20 cellular contexts compared by ENCODE assay signal in the genomic region with DNA sequence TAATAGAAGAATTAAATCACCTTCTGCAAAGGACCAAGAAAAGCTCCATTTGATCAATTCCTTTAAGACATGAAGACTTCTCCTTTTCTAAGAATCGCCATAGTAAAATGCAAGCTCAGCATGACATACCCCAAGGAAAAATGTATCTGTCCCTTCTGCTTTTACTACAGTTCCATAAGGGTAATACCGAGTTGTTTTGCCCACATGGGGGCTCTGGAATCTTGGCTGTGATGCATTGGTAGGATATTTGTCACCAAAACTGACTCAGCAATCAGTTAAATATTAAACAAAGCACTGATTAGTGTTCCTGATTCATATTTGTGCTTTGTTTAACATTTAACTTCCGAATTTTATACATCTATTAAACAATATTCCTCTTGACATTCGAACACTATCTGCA. TPM values are rescaled to one million over a fixed set of nuclear protein-coding genes. Genes with fewer than 3 reads are reported as not detected.
DNase-seq lines count a peak whose midpoint lies in the region; ATAC-seq, FAIRE-seq and TF ChIP-seq lines count a peak whose summit lies in the region.
"Had no signal": no experiment of that assay in that cellular context is flagged by ENCODE, and none has a peak within 500 bp of the region (broad histone marks: within the 10 kb centered on the region; RNA-seq: fewer than 3 reads in every experiment).

No MANE protein-coding gene starts in this region.

- H2AFZ ChIP-seq in IMR-90 (replicated peaks; ENCODE audit: low read length, poor library complexity), result no peak overlapping the region
- no peak overlapping the region for H2AFZ ChIP-seq in astrocyte (ENCODE audit: low read depth, low read length)

- no peak overlapping the region for H3K4me2 ChIP-seq in IMR-90 (ENCODE audit: low read depth, low read length)
- H3K4me2 ChIP-seq in astrocyte (ENCODE audit: low read length), result peak overlapping the region; percentile 34

- H3K27ac ChIP-seq in IMR-90 (ENCODE audit: insufficient read depth, low read length), result no peak overlapping the region
- no peak overlapping the region for H3K27ac ChIP-seq in astrocyte (ENCODE audit: low read depth, low read length)
- H3K27ac ChIP-seq in gastroesophageal sphincter, result no peak overlapping the region
- H3K27ac ChIP-seq in dorsolateral prefrontal cortex, result no peak overlapping the region
- H3K27ac ChIP-seq: epithelial cell of prostate had no signal

- no peak overlapping the region for H4K8ac ChIP-seq in IMR-90 (ENCODE audit: low read depth in 2 of 2, low read length in 2 of 2)

- H3K27ac Mint-ChIP-seq in astrocyte (ENCODE audit: unreplicated experiment), result peak overlapping the region; percentile 66
- H3K27ac Mint-ChIP-seq: activated CD8-positive, alpha-beta memory T cell treated with anti-CD3 and anti-CD28 coated beads, Interleukin-2, amount 10 ng/mL, durations not matched to agents 7 days and 5 days; activated naive CD4-positive, alpha-beta T cell treated with anti-CD3 and anti-CD28 coated beads, Interleukin-2, amount 10 ng/mL, durations not matched to agents 7 days and 5 days; stimulated activated naive B cell treated with anti-CD40 and anti-IgM and Interleukin-4, amounts not matched to agents 10 μg/mL and 1 μg/mL and 100 μg/mL, for 72 hours had no signal

- no peak overlapping the region for H2BK5ac ChIP-seq in IMR-90 (ENCODE audit: low read depth, low read length, poor library complexity, severe bottlenecking)

- POLR2A ChIA-PET in IMR-90 (lab: Charles Lee; ENCODE audit: unreplicated experiment), result no interaction called here

- H3K4me1 Mint-ChIP-seq in astrocyte (ENCODE audit: low read depth, unreplicated experiment), result peaks cover 41% of the 10 kb centered on the region
- H3K4me1 Mint-ChIP-seq: activated CD8-positive, alpha-beta memory T cell treated with anti-CD3 and anti-CD28 coated beads, Interleukin-2, amount 10 ng/mL, durations not matched to agents 7 days and 5 days; activated naive CD4-positive, alpha-beta T cell treated with anti-CD3 and anti-CD28 coated beads, Interleukin-2, amount 10 ng/mL, durations not matched to agents 7 days and 5 days; central memory CD8-positive, alpha-beta T cell had no signal

- no peaks in the 10 kb centered on the region for H3K9me1 ChIP-seq in IMR-90 (ENCODE audit: insufficient read depth, low read length)

- in situ Hi-C loops in ACHN (cut with HindIII; ENCODE audit: low pct_ligation_motif_present, low pct_unique_long_range_greater_than_20kb, low sequenced_read_pairs), result no loop called here
- in situ Hi-C loops in IMR-90 (cut with MboI; ENCODE audit: low sequenced_read_pairs), result no loop called here

- TF ChIP-seq RAD21 in IMR-90 (IDR thresholded peaks at IDR 0.05; ENCODE audit: low read length), result no peak

- no peak overlapping the region for H3K23ac ChIP-seq in IMR-90 (ENCODE audit: low read depth, low read length)

- peak; percentile 43 for FAIRE-seq in astrocyte (lab: Jason Lieb, UNC)
- FAIRE-seq: GM12891 had no signal

- no peak overlapping the region for H2BK15ac ChIP-seq in IMR-90 (ENCODE audit: low read depth, low read length)

- peak; percentile 94 for DNase-seq in ACHN
- DNase-seq in IMR-90, result peak; percentile 21
- no peak for DNase-seq in astrocyte (ENCODE audit: low read depth)
- peak; percentile 95 for DNase-seq in kidney tubule cell (ENCODE audit: low spot score)
- no peak for DNase-seq in dorsolateral prefrontal cortex
- DNase-seq in NCI-H1417 (lab: John Stamatoyannopoulos, UW), result no peak
- DNase-seq: activated CD8-positive, alpha-beta memory T cell treated with anti-CD3 and anti-CD28 coated beads, Interleukin-2, amount 10 ng/mL, durations not matched to agents 7 days and 5 days; activated naive CD4-positive, alpha-beta T cell treated with anti-CD3 and anti-CD28 coated beads, Interleukin-2, amount 10 ng/mL, durations not matched to agents 7 days and 5 days; DMS79; midbrain; NCI-H1092 treated with DMSO at 0.1 percent for 48 hours; NCI-H82; stimulated activated CD4-positive, alpha-beta T cell treated with anti-CD3 and anti-CD28 coated beads, Interleukin-4, amount 100 ng/mL, for 4 hours; stimulated activated naive B cell treated with anti-CD40 and anti-IgM and Interleukin-4, amounts not matched to agents 10 μg/mL and 1 μg/mL and 100 μg/mL, for 72 hours had no signal

- H3K18ac ChIP-seq in IMR-90 (ENCODE audit: low read depth, low read length), result no peak overlapping the region

- no TSS peak for BruUV-seq in IMR-90 (replicated peaks; lab: Mats Ljungman, UMichigan)

- H2AK9ac ChIP-seq in IMR-90 (replicated peaks; ENCODE audit: low read depth, low read length, poor library complexity), result no peak overlapping the region

- WGBS in IMR-90 (ENCODE audit: extremely low coverage in 2 of 2, insufficient read length in 1 of 2), 2 experiments, result 100% methylated on average over 1 of the region's 4 CpGs; no CpG with 5 or more reads in 1 of the 2 experiments
- 57 to 74% methylated on average over 4 of the region's 4 CpGs for WGBS in gastroesophageal sphincter (ENCODE audit: low coverage in 1 of 2), 2 donors

- ATAC-seq in IMR-90 (ENCODE audit: low read depth) (no peak), gastroesophageal sphincter (no peak), GM21515 (IDR thresholded peaks at IDR 0.05; ENCODE audit: unreplicated experiment) (no peak)
- ATAC-seq: activated CD8-positive, alpha-beta memory T cell treated with anti-CD3 and anti-CD28 coated beads, Interleukin-2, amount 10 ng/mL, durations not matched to agents 7 days and 5 days; stimulated activated naive B cell treated with anti-CD40 and anti-IgM and Interleukin-4, amounts not matched to agents 10 μg/mL and 1 μg/mL and 100 μg/mL, for 72 hours had no signal

- no peak overlapping the region for H3K14ac ChIP-seq in IMR-90 (replicated peaks; ENCODE audit: low read depth, low read length)

- no peaks in the 10 kb centered on the region for H3K79me1 ChIP-seq in IMR-90 (ENCODE audit: low read depth in 1 of 2, low read length in 2 of 2)

- H3K36me3 Mint-ChIP-seq in astrocyte (ENCODE audit: low read depth, unreplicated experiment), result no peaks in the 10 kb centered on the region
- H3K36me3 Mint-ChIP-seq: activated CD8-positive, alpha-beta memory T cell treated with anti-CD3 and anti-CD28 coated beads, Interleukin-2, amount 10 ng/mL, durations not matched to agents 7 days and 5 days; activated naive CD4-positive, alpha-beta T cell treated with anti-CD3 and anti-CD28 coated beads, Interleukin-2, amount 10 ng/mL, durations not matched to agents 7 days and 5 days; stimulated activated naive B cell treated with anti-CD40 and anti-IgM and Interleukin-4, amounts not matched to agents 10 μg/mL and 1 μg/mL and 100 μg/mL, for 72 hours had no signal

- intact Hi-C loops in IMR-90 (cut with micrococcal nuclease), result no loop called here
- intact Hi-C loops in dorsolateral prefrontal cortex (cut with DNase I), result no loop called here

- H3K56ac ChIP-seq in IMR-90 (ENCODE audit: extremely low read depth, insufficient read depth, low read length), result no peak overlapping the region

- H2BK120ac ChIP-seq in IMR-90 (ENCODE audit: low read depth, low read length), result no peak overlapping the region

- H3K36me3 ChIP-seq in IMR-90 (ENCODE audit: control insufficient read depth, insufficient read depth, low read length) (no peaks in the 10 kb centered on the region), astrocyte (ENCODE audit: insufficient read depth, low read length) (no peaks in the 10 kb centered on the region), gastroesophageal sphincter (no peaks in the 10 kb centered on the region)

- no peak overlapping the region for H2AK5ac ChIP-seq in IMR-90 (ENCODE audit: low read depth, low read length)

- H3K79me2 ChIP-seq in astrocyte (ENCODE audit: insufficient read depth, low read length), result no peaks in the 10 kb centered on the region

- dilution Hi-C loops in IMR-90 (cut with HindIII; ENCODE audit: low sequenced_read_pairs, unreplicated experiment), result no loop called here

- no peak for TF ChIP-seq EP300 in gastroesophageal sphincter (IDR thresholded peaks at IDR 0.05)

- no peaks in the 10 kb centered on the region for H3K4me1 ChIP-seq in IMR-90 (ENCODE audit: control insufficient read depth, insufficient read depth, low read length)
- H3K4me1 ChIP-seq in astrocyte (ENCODE audit: insufficient read depth, low read length), result peaks cover 18% of the 10 kb centered on the region
- no peaks in the 10 kb centered on the region for H3K4me1 ChIP-seq in gastroesophageal sphincter

- no peaks in the 10 kb centered on the region for H3K9me3 Mint-ChIP-seq in astrocyte (ENCODE audit: unreplicated experiment)
- H3K9me3 Mint-ChIP-seq: activated naive CD4-positive, alpha-beta T cell treated with anti-CD3 and anti-CD28 coated beads, Interleukin-2, amount 10 ng/mL, durations not matched to agents 7 days and 5 days; central memory CD8-positive, alpha-beta T cell had no signal

- CTCF ChIA-PET in IMR-90 (lab: Yijun Ruan, JAX), result interaction anchor here (0.9 kb wide), 1 partner anchor 16 kb away, joined by 3 read pairs; no protein-coding TSS in a partner anchor

- H3K9me3 ChIP-seq in IMR-90 (ENCODE audit: control insufficient read depth, insufficient read depth, low read length) (no peaks in the 10 kb centered on the region), astrocyte (ENCODE audit: insufficient read depth, low read depth, low read length) (no peaks in the 10 kb centered on the region), gastroesophageal sphincter (no peaks in the 10 kb centered on the region)

- H4K20me1 ChIP-seq in IMR-90 (ENCODE audit: insufficient read depth, low read length) (no peaks in the 10 kb centered on the region), astrocyte (ENCODE audit: insufficient read depth, low read length) (no peaks in the 10 kb centered on the region)

- TF ChIP-seq POLR2A in IMR-90 (IDR thresholded peaks at IDR 0.05; ENCODE audit: low read depth, low read length) (no peak), gastroesophageal sphincter (IDR thresholded peaks at IDR 0.05) (no peak)

- H3K4me3 ChIP-seq in IMR-90 (ENCODE audit: insufficient read depth, low read depth, low read length) (no peak overlapping the region), astrocyte (ENCODE audit: insufficient read depth, low read depth, low read length) (no peak overlapping the region), gastroesophageal sphincter (no peak overlapping the region), dorsolateral prefrontal cortex (no peak overlapping the region)

- H2BK20ac ChIP-seq in IMR-90 (ENCODE audit: low read depth, low read length), result no peak overlapping the region

- H3K9ac ChIP-seq in IMR-90 (ENCODE audit: low read depth, low read length) (no peak overlapping the region), astrocyte (ENCODE audit: low read length) (no peak overlapping the region)

- no peak for TF ChIP-seq CTCF in IMR-90 (conservative IDR thresholded peaks at IDR 0.05; ENCODE audit: low read depth, low read length)
- TF ChIP-seq CTCF in astrocyte (IDR thresholded peaks at IDR 0.05; ENCODE audit: insufficient read depth, low read depth, low read length), result no peak
- TF ChIP-seq CTCF in gastroesophageal sphincter (IDR thresholded peaks at IDR 0.05), result no peak
- peak in 15 of 56 donors; percentile 7 to 57 (median 24) for TF ChIP-seq CTCF in dorsolateral prefrontal cortex (IDR thresholded peaks at IDR 0.05 in 54 of 56, conservative IDR thresholded peaks at IDR 0.05 in 2 of 56; ENCODE audit: low read depth in 1 of 56, partially characterized antibody in 56 of 56)

- no peak overlapping the region for H3K4me3 Mint-ChIP-seq in astrocyte (ENCODE audit: unreplicated experiment)
- H3K4me3 Mint-ChIP-seq: activated CD8-positive, alpha-beta memory T cell treated with anti-CD3 and anti-CD28 coated beads, Interleukin-2, amount 10 ng/mL, durations not matched to agents 7 days and 5 days; activated naive CD4-positive, alpha-beta T cell treated with anti-CD3 and anti-CD28 coated beads, Interleukin-2, amount 10 ng/mL, durations not matched to agents 7 days and 5 days; central memory CD8-positive, alpha-beta T cell; stimulated activated naive B cell treated with anti-CD40 and anti-IgM and Interleukin-4, amounts not matched to agents 10 μg/mL and 1 μg/mL and 100 μg/mL, for 72 hours had no signal

- H3K27me3 ChIP-seq in IMR-90 (ENCODE audit: control insufficient read depth, insufficient read depth, low read length) (no peaks in the 10 kb centered on the region), astrocyte (ENCODE audit: insufficient read depth, low read length) (no peaks in the 10 kb centered on the region), gastroesophageal sphincter (peaks cover 4% of the 10 kb centered on the region), dorsolateral prefrontal cortex (no peaks in the 10 kb centered on the region)

- H4K5ac ChIP-seq in IMR-90 (ENCODE audit: low read depth, low read length), result no peak overlapping the region

- H4K91ac ChIP-seq in IMR-90 (ENCODE audit: insufficient read depth, low read depth, low read length), result no peak overlapping the region

- peaks cover 2% of the 10 kb centered on the region for H3K27me3 Mint-ChIP-seq in astrocyte (ENCODE audit: low read depth, unreplicated experiment)

- no peak overlapping the region for H3K4ac ChIP-seq in IMR-90 (ENCODE audit: low read depth, low read length)

RNA-seq across cellular contexts. Expression of a gene that starts 24.3 kb away (rescaled TPM):
- not detected in 2 replicates for total RNA-seq in IMR-90 (2012; rRNA removed)
- not detected in 2 replicates for polyA plus RNA-seq in IMR-90 (2012; rRNA removed)
- not detected in 2 replicates for polyA plus RNA-seq in IMR-90 (2012; cell fraction: cytosol; rRNA removed)
- polyA plus RNA-seq in IMR-90 (2012; cell fraction: nucleus; rRNA removed; ENCODE audit: low replicate concordance), result not detected in 2 replicates
- total RNA-seq in astrocyte, result 0.45 and 0.60 TPM in 2 replicates
- total RNA-seq in gastroesophageal sphincter, result 1 to 10 TPM in 2 of 4 donors, under 1 TPM in 1, not detected in 1; 0.94 to 1.6 (median 1.1) TPM
- total RNA-seq in dorsolateral prefrontal cortex, result 10 to 100 TPM in 115 of 120 experiments, 1 to 10 TPM in 5; 7.5 to 29.1 (median 15.5) TPM
- total RNA-seq: activated CD8-positive, alpha-beta memory T cell treated with anti-CD3 and anti-CD28 coated beads, Interleukin-2, amount 10 ng/mL, durations not matched to agents 7 days and 5 days; pulmonary artery endothelial cell had no signal

Comparison
In these comparisons a context has a peak if more than half of its experiments do, and no peak if none do; other contexts are left out.
1. DNase-seq: peak in ACHN (single experiment), IMR-90 (single experiment) and kidney tubule cell (single experiment); none in astrocyte (single experiment), dorsolateral prefrontal cortex (0 of 10) and NCI-H1417 (0 of 3).